In genomic region chr14:100770605-100771120, GRCh38 we compare ENCODE assay signal across 20 cellular contexts. TPM values are rescaled to one million over a fixed set of nuclear protein-coding genes. Genes with fewer than 3 reads are reported as not detected.
"Had no signal": no experiment of that assay in that cellular context is flagged by ENCODE, and none has a peak within 500 bp of the region (broad histone marks: within the 10 kb centered on the region; RNA-seq: fewer than 3 reads in every experiment).

No MANE protein-coding gene starts in this region.

- H3K9me3 ChIP-seq: psoas muscle, right lobe of liver had no signal

- H3K27me3 ChIP-seq: right lobe of liver had no signal

- H3K4me3 Mint-ChIP-seq: activated B cell treated with CpG ODN at 0.5 μM for 24 hours; activated T-helper 1 cell treated with anti-CD3 and anti-CD28 coated beads, Interleukin-12 subunit alpha, Interleukin-12 subunit beta, Interleukin-2, Interleukin-4 antibody, amounts not matched to agents 30 ng/mL and 10 ng/mL and 1 ng/mL, durations not matched to agents 14 hours and 24 hours and 36 hours; memory B cell; nephron progenitor cell; stimulated activated effector memory CD8-positive, alpha-beta T cell treated with anti-CD3 and anti-CD28 coated beads, Interleukin-12 subunit alpha, Interleukin-12 subunit beta, amount 100 ng/mL, for 72 hours had no signal

- H3K36me3 ChIP-seq: left ventricle myocardium inferior, right lobe of liver, tibial artery had no signal

- H3K27ac ChIP-seq: left ventricle myocardium inferior, psoas muscle, right lobe of liver, tibial artery had no signal

- ATAC-seq: psoas muscle; stimulated activated effector memory CD8-positive, alpha-beta T cell treated with anti-CD3 and anti-CD28 coated beads, Interleukin-12 subunit alpha, Interleukin-12 subunit beta, amount 100 ng/mL, for 72 hours had no signal

- H3K4me1 ChIP-seq: left ventricle myocardium inferior, psoas muscle, right lobe of liver, tibial artery had no signal

- H3K9me3 Mint-ChIP-seq: activated B cell treated with CpG ODN at 0.5 μM for 24 hours; activated T-helper 1 cell treated with anti-CD3 and anti-CD28 coated beads, Interleukin-12 subunit alpha, Interleukin-12 subunit beta, Interleukin-2, Interleukin-4 antibody, amounts not matched to agents 30 ng/mL and 10 ng/mL and 1 ng/mL, durations not matched to agents 14 hours and 24 hours and 36 hours; memory B cell; stimulated activated effector memory CD8-positive, alpha-beta T cell treated with anti-CD3 and anti-CD28 coated beads, Interleukin-12 subunit alpha, Interleukin-12 subunit beta, amount 100 ng/mL, for 72 hours had no signal

- H3K27ac Mint-ChIP-seq: activated B cell treated with CpG ODN at 0.5 μM for 24 hours; activated T-helper 1 cell treated with anti-CD3 and anti-CD28 coated beads, Interleukin-12 subunit alpha, Interleukin-12 subunit beta, Interleukin-2, Interleukin-4 antibody, amounts not matched to agents 30 ng/mL and 10 ng/mL and 1 ng/mL, durations not matched to agents 14 hours and 24 hours and 36 hours; memory B cell; nephron progenitor cell; stimulated activated effector memory CD8-positive, alpha-beta T cell treated with anti-CD3 and anti-CD28 coated beads, Interleukin-12 subunit alpha, Interleukin-12 subunit beta, amount 100 ng/mL, for 72 hours had no signal

- DNase-seq: activated B cell treated with CpG ODN at 0.5 μM for 24 hours; activated CD4-positive, alpha-beta T cell treated with anti-CD3 and anti-CD28 coated beads for 48 hours; activated CD8-positive, alpha-beta memory T cell treated with anti-CD3 and anti-CD28 coated beads for 24 hours; activated naive CD4-positive, alpha-beta T cell treated with Interleukin-2 at 50 U/mL for 16 hours; hippocampal formation; kidney; left ventricle myocardium inferior; nephron progenitor cell; stimulated activated CD4-positive, alpha-beta T cell treated with anti-CD3 and anti-CD28 coated beads, Interleukin-12 subunit alpha, Interleukin-12 subunit beta, amount 100 ng/mL, for 4 hours had no signal

- H3K27me3 Mint-ChIP-seq: activated B cell treated with CpG ODN at 0.5 μM for 24 hours had no signal

- H3K4me3 ChIP-seq: left ventricle myocardium inferior, psoas muscle, right lobe of liver, tibial artery had no signal

- H3K36me3 Mint-ChIP-seq: memory B cell; stimulated activated effector memory CD8-positive, alpha-beta T cell treated with anti-CD3 and anti-CD28 coated beads, Interleukin-12 subunit alpha, Interleukin-12 subunit beta, amount 100 ng/mL, for 72 hours had no signal

- H3K4me1 Mint-ChIP-seq: activated B cell treated with CpG ODN at 0.5 μM for 24 hours; memory B cell; stimulated activated effector memory CD8-positive, alpha-beta T cell treated with anti-CD3 and anti-CD28 coated beads, Interleukin-12 subunit alpha, Interleukin-12 subunit beta, amount 100 ng/mL, for 72 hours had no signal

RNA-seq across cellular contexts. Expression of gene DLK1, which starts 44.0 kb away (rescaled TPM):
- total RNA-seq: activated B cell treated with CpG ODN at 0.5 μM for 24 hours; activated T-helper 1 cell treated with anti-CD3 and anti-CD28 coated beads, Interleukin-12 subunit alpha, Interleukin-12 subunit beta, Interleukin-2, Interleukin-4 antibody, amounts not matched to agents 30 ng/mL and 10 ng/mL and 1 ng/mL, durations not matched to agents 14 hours and 24 hours and 36 hours; bronchial epithelial cell; kidney; osteoblast; subcutaneous adipose tissue; T-helper 2 cell treated with Interferon-gamma antibody and Interleukin-4, amounts not matched to agents 100 ng/mL and 5 ng/mL, for 36 hours had no signal

RNA-seq across cellular contexts. Expression of gene MEG3, which starts 55.3 kb away (rescaled TPM):
- total RNA-seq: activated B cell treated with CpG ODN at 0.5 μM for 24 hours; activated T-helper 1 cell treated with anti-CD3 and anti-CD28 coated beads, Interleukin-12 subunit alpha, Interleukin-12 subunit beta, Interleukin-2, Interleukin-4 antibody, amounts not matched to agents 30 ng/mL and 10 ng/mL and 1 ng/mL, durations not matched to agents 14 hours and 24 hours and 36 hours; astrocyte; T-helper 2 cell treated with Interferon-gamma antibody and Interleukin-4, amounts not matched to agents 100 ng/mL and 5 ng/mL, for 36 hours had no signal
